ENCODE assay signal across 12 cellular contexts in genomic region chr3:140292684-140293083, GRCh38.
DNase-seq lines count a peak whose midpoint lies in the region; ATAC-seq and TF ChIP-seq lines count a peak whose summit lies in the region.
"Had no signal": no experiment of that assay in that cellular context is flagged by ENCODE, and none has a peak within 500 bp of the region (broad histone marks: within the 10 kb centered on the region; RNA-seq: fewer than 3 reads in every experiment).

No MANE protein-coding gene starts in this region.

- H3K4me1 ChIP-seq in mucosa of descending colon (ENCODE audit: low read depth): no peaks in the 10 kb centered on the region
- no peaks in the 10 kb centered on the region for H3K4me1 ChIP-seq in neural progenitor cell

- no peak overlapping the region for H2AFZ ChIP-seq in neural progenitor cell (replicated peaks)

- peak overlapping the region; percentile 86 for H3K27ac ChIP-seq in epithelial cell of prostate
- H3K27ac ChIP-seq in neural progenitor cell: no peak overlapping the region
- H3K27ac ChIP-seq: SJCRH30 had no signal

- peaks cover 19% of the 10 kb centered on the region for H3K27me3 Mint-ChIP-seq in activated T-cell treated with anti-CD3 and anti-CD28 coated beads, Interleukin-2, amount 50 U/mL, for 72 hours (ENCODE audit: low read depth)
- H3K27me3 Mint-ChIP-seq in neural progenitor cell (ENCODE audit: insufficient read depth, low read depth): peaks cover 4% of the 10 kb centered on the region

- no peaks in the 10 kb centered on the region for H3K4me1 Mint-ChIP-seq in activated T-cell treated with anti-CD3 and anti-CD28 coated beads, Interleukin-2, amount 50 U/mL, for 72 hours (ENCODE audit: low read depth)
- H3K4me1 Mint-ChIP-seq in neural progenitor cell: no peaks in the 10 kb centered on the region
- H3K4me1 Mint-ChIP-seq: B cell, mesothelial cell of epicardium had no signal

- DNase-seq in AG09309 (ENCODE audit: low read depth) (peak; percentile 62), NCI-H1092 treated with DMSO at 0.1 percent for 48 hours (lab: John Stamatoyannopoulos, UW) (peak; percentile 14), epithelial cell of prostate (ENCODE audit: low read depth, low spot score) (peak; percentile 78), mucosa of descending colon (peak; percentile 31 to 56 (median 42)), neural progenitor cell (ENCODE audit: low spot score) (no peak)
- DNase-seq in activated T-cell treated with anti-CD3 and anti-CD28 coated beads, Interleukin-2, amount 50 U/mL, for 72 hours: no peak
- DNase-seq: NCI-H226, SJCRH30 had no signal

- ATAC-seq in mucosa of descending colon: peak; percentile 43
- no peak for ATAC-seq in activated T-cell treated with anti-CD3 and anti-CD28 coated beads, Interleukin-2, amount 50 U/mL, for 72 hours (replicated peaks in 1 of 2)
- no peak for ATAC-seq in HG02759 (IDR thresholded peaks at IDR 0.05; ENCODE audit: unreplicated experiment)
- ATAC-seq in HG03342 (IDR thresholded peaks at IDR 0.05; ENCODE audit: unreplicated experiment): no peak

- no peak overlapping the region for H3K27ac Mint-ChIP-seq in activated T-cell treated with anti-CD3 and anti-CD28 coated beads, Interleukin-2, amount 50 U/mL, for 72 hours
- no peak overlapping the region for H3K27ac Mint-ChIP-seq in neural progenitor cell
- H3K27ac Mint-ChIP-seq: B cell, mesothelial cell of epicardium had no signal

- H4K20me1 ChIP-seq in neural progenitor cell (ENCODE audit: low read depth): no peaks in the 10 kb centered on the region

- intact Hi-C loops in mucosa of descending colon (cut with DNase I, micrococcal nuclease): no loop called here

- H3K9me3 Mint-ChIP-seq in activated T-cell treated with anti-CD3 and anti-CD28 coated beads, Interleukin-2, amount 50 U/mL, for 72 hours: peaks cover 2 to 4% of the 10 kb centered on the region in 2 donors
- H3K9me3 Mint-ChIP-seq in neural progenitor cell: no peaks in the 10 kb centered on the region

- H3K27me3 ChIP-seq in neural progenitor cell: no peaks in the 10 kb centered on the region
- H3K27me3 ChIP-seq: SJCRH30 had no signal

- H3K4me3 Mint-ChIP-seq in activated T-cell treated with anti-CD3 and anti-CD28 coated beads, Interleukin-2, amount 50 U/mL, for 72 hours: no peak overlapping the region
- no peak overlapping the region for H3K4me3 Mint-ChIP-seq in neural progenitor cell
- H3K4me3 Mint-ChIP-seq: B cell, mesothelial cell of epicardium had no signal

- no peaks in the 10 kb centered on the region for H3K36me3 Mint-ChIP-seq in activated T-cell treated with anti-CD3 and anti-CD28 coated beads, Interleukin-2, amount 50 U/mL, for 72 hours (ENCODE audit: insufficient read depth in 2 of 2)
- H3K36me3 Mint-ChIP-seq in neural progenitor cell: no peaks in the 10 kb centered on the region
- H3K36me3 Mint-ChIP-seq: mesothelial cell of epicardium had no signal

- H3K36me3 ChIP-seq in mucosa of descending colon (ENCODE audit: low read depth): no peaks in the 10 kb centered on the region
- no peaks in the 10 kb centered on the region for H3K36me3 ChIP-seq in neural progenitor cell
- H3K36me3 ChIP-seq: SJCRH30 had no signal

- no peak overlapping the region for H3K4me2 ChIP-seq in neural progenitor cell

- no peak overlapping the region for H3K9ac ChIP-seq in neural progenitor cell

- no peak for TF ChIP-seq CTCF in AG09309 (IDR thresholded peaks at IDR 0.05; ENCODE audit: control insufficient read depth, insufficient read depth, low read depth, low read length, missing control alignments)
- no peak for TF ChIP-seq CTCF in mucosa of descending colon (IDR thresholded peaks at IDR 0.05)
- no peak for TF ChIP-seq CTCF in neural progenitor cell (IDR thresholded peaks at IDR 0.05)

- H3K4me3 ChIP-seq in AG09309 (ENCODE audit: control insufficient read depth, low read depth, low read length) (no peak overlapping the region), mucosa of descending colon (no peak overlapping the region), neural progenitor cell (no peak overlapping the region)
- H3K4me3 ChIP-seq: SJCRH30 had no signal

- no peaks in the 10 kb centered on the region for H3K9me3 ChIP-seq in mucosa of descending colon
- no peaks in the 10 kb centered on the region for H3K9me3 ChIP-seq in neural progenitor cell (ENCODE audit: low read depth)
- H3K9me3 ChIP-seq: SJCRH30 had no signal

- H3K79me2 ChIP-seq in neural progenitor cell (ENCODE audit: low read depth): no peaks in the 10 kb centered on the region

- H3F3A ChIP-seq in neural progenitor cell (ENCODE audit: low read depth): no peaks in the 10 kb centered on the region

Comparison
In these comparisons a context has a peak if more than half of its experiments do, and no peak if none do; other contexts are left out.
1. DNase-seq: peak in AG09309 (single experiment), NCI-H1092 treated with DMSO at 0.1 percent for 48 hours (single experiment), epithelial cell of prostate (single experiment) and mucosa of descending colon (3 of 3); none in activated T-cell treated with anti-CD3 and anti-CD28 coated beads, Interleukin-2, amount 50 U/mL, for 72 hours (0 of 2) and neural progenitor cell (single experiment).